Comparison of ENCODE assay signal across 9 cellular contexts in genomic region chr11:114296190-114296978, GRCh38. TPM values are rescaled to one million over a fixed set of nuclear protein-coding genes. Genes with fewer than 3 reads are reported as not detected.
DNase-seq lines count a peak whose midpoint lies in the region; TF ChIP-seq lines count a peak whose summit lies in the region.
"Had no signal": no experiment of that assay in that cellular context is flagged by ENCODE, and none has a peak within 500 bp of the region (broad histone marks: within the 10 kb centered on the region; RNA-seq: fewer than 3 reads in every experiment).

Gene NNMT, plus strand, starts transcription at chr11:114296399. Its CDS starts 158 bp downstream, at chr11:114296557.

- in situ Hi-C loops in endometrial microvascular endothelial cells (cut with HindIII; ENCODE audit: inconsistent ontology term, low pct_unique_long_range_greater_than_20kb, low sequenced_read_pairs), result no loop called here

- peaks cover 7% of the 10 kb centered on the region for H3K36me3 Mint-ChIP-seq in type B pancreatic cell

- H3K9me3 ChIP-seq in MG63 (peaks cover 19% of the 10 kb centered on the region), mesodermal cell (ENCODE audit: control insufficient read depth, low read length) (peaks cover 4% of the 10 kb centered on the region)

- H3K27ac Mint-ChIP-seq in type B pancreatic cell, result peak within 1 kb of the TSS; percentile 97

- H3K4me1 ChIP-seq in mesodermal cell (ENCODE audit: control insufficient read depth, insufficient read depth, low read length, poor library complexity, severe bottlenecking), result peaks cover 33% of the 10 kb centered on the region

- TF ChIP-seq CTCF in type B pancreatic cell (conservative IDR thresholded peaks at IDR 0.05), result no peak

- WGBS in mesodermal cell (ENCODE audit: insufficient coverage in 2 of 2), 2 experiments, result 86 to 93% methylated on average over 6 to 12 of the region's 12 CpGs

- peak within 1 kb of the TSS; percentile 77 for H3K4me3 ChIP-seq in MG63
- H3K4me3 ChIP-seq in mesodermal cell (ENCODE audit: extremely low read depth, insufficient read depth, low read length, poor library complexity, severe bottlenecking), result peak within 1 kb of the TSS; percentile 37

- H3K9me3 Mint-ChIP-seq in type B pancreatic cell, result peaks cover 10% of the 10 kb centered on the region

- H3K36me3 ChIP-seq in MG63 (peaks cover 39% of the 10 kb centered on the region), mesodermal cell (ENCODE audit: control insufficient read depth, insufficient read depth, low read length) (peaks cover 18% of the 10 kb centered on the region)

- no peak within 1 kb of the TSS for H3K4me3 Mint-ChIP-seq in type B pancreatic cell

- H3K4me1 Mint-ChIP-seq in type B pancreatic cell (ENCODE audit: unreplicated experiment), result peaks cover 26% of the 10 kb centered on the region

- H3K27me3 Mint-ChIP-seq in type B pancreatic cell, result no peaks in the 10 kb centered on the region

- H3K27me3 ChIP-seq in MG63, result no peaks in the 10 kb centered on the region

- DNase-seq in MG63 (peak; percentile 94), type B pancreatic cell (ENCODE audit: extremely low spot score, unreplicated experiment) (no peak), COR-L47 (lab: John Stamatoyannopoulos, UW) (no peak), cortex of kidney (lab: John Stamatoyannopoulos, UW) (no peak), NCI-H1694 (lab: John Stamatoyannopoulos, UW) (no peak), NOMO-1 treated with dmso at 0.1 percent for 144 hours (lab: John Stamatoyannopoulos, UW; ENCODE audit: unreplicated experiment) (no peak)
- DNase-seq: activated T-cell treated with anti-CD3 and anti-CD28 coated beads, Interleukin-2, amount 50 U/mL, for 1 hour had no signal

- peak within 1 kb of the TSS; percentile 97 for H3K27ac ChIP-seq in mesodermal cell (ENCODE audit: low read depth, low read length, severe bottlenecking)

RNA-seq across cellular contexts. Expression of gene NNMT, which starts in this region (rescaled TPM):
- total RNA-seq in MG63 (2014; rRNA removed; shearing (Covaris generic); ENCODE audit: low replicate concordance), result 377 and 715 TPM in 2 replicates
- total RNA-seq in endometrial microvascular endothelial cells (ENCODE audit: inconsistent ontology term), result 294 TPM
- polyA plus RNA-seq in mesodermal cell (2013, experiment 1 of 2), result 56.1 TPM
- 67.5 TPM for polyA plus RNA-seq in mesodermal cell (2013, experiment 2 of 2)
- 0.64 and 2.8 TPM in 2 replicates for total RNA-seq in type B pancreatic cell (ENCODE audit: low replicate concordance)

Comparison
In these comparisons a context has a peak if more than half of its experiments do, and no peak if none do; other contexts are left out.
1. RNA of gene NNMT (total RNA-seq): 377 to 715 TPM in MG63 and 294 TPM in endometrial microvascular endothelial cells (single experiment); 0.64 to 2.8 TPM in type B pancreatic cell; every median in the first group is over 10 times any median in the second.